In genomic region chr14:104108570-104109060, GRCh38 we compare ENCODE assay signal across 1 cellular context.
TF ChIP-seq lines count a peak whose summit lies in the region.

No MANE protein-coding gene starts in this region.

TF ChIP-seq in HCT116, 20 proteins besides CTCF, POLR2A, EP300 and RAD21:
- TF ChIP-seq CEBPB (IDR thresholded peaks at IDR 0.05; ENCODE audit: low read depth) (no peak), EZH2 (IDR thresholded peaks at IDR 0.05) (no peak), ZBTB33 (IDR thresholded peaks at IDR 0.05; ENCODE audit: extremely low read depth, insufficient replicate concordance, low read length) (no peak), ZNF274 (IDR thresholded peaks at IDR 0.05; ENCODE audit: low read depth, low read length) (no peak), SIN3A (IDR thresholded peaks at IDR 0.05; ENCODE audit: low read depth) (no peak), ATF3 (IDR thresholded peaks at IDR 0.05) (no peak), REST (IDR thresholded peaks at IDR 0.05; ENCODE audit: low read depth) (no peak), ZFX (IDR thresholded peaks at IDR 0.05) (no peak)
